In genomic region chr20:47455133-47456040, GRCh38 we compare ENCODE assay signal across 1 cellular context.
TF ChIP-seq lines count a peak whose summit lies in the region.

No MANE protein-coding gene starts in this region.

TF ChIP-seq in HepG2, 621 proteins besides CTCF, POLR2A, EP300 and RAD21 (continued from another document and continues in another):
- TF ChIP-seq AFF4 (CRISPR knock-in tag; IDR thresholded peaks at IDR 0.05): no peak; the same call in 1 of the 2 replicates
- no peak for TF ChIP-seq ZNF780A (CRISPR knock-in tag; IDR thresholded peaks at IDR 0.05)
- no peak for TF ChIP-seq ADNP (CRISPR knock-in tag; IDR thresholded peaks at IDR 0.05)
- 0 out of 2 replicates have a peak, but pooled peaks have one; percentile 40 for TF ChIP-seq ZNF713 (CRISPR knock-in tag; IDR thresholded peaks at IDR 0.05)
- TF ChIP-seq TFE3 (CRISPR knock-in tag; IDR thresholded peaks at IDR 0.05): peak; percentile 99
- TF ChIP-seq NR2F6 (IDR thresholded peaks at IDR 0.05): peak; percentile 94
- TF ChIP-seq NR2F6 (CRISPR knock-in tag; IDR thresholded peaks at IDR 0.05): peak; percentile 89
- TF ChIP-seq ZNF572 (CRISPR knock-in tag; IDR thresholded peaks at IDR 0.05): no peak
- TF ChIP-seq ZNF883 (CRISPR knock-in tag; IDR thresholded peaks at IDR 0.05; ENCODE audit: not compliant biosample characterization): no peak
- no peak for TF ChIP-seq CBX2 (IDR thresholded peaks at IDR 0.05; ENCODE audit: low read depth, low read length)
- TF ChIP-seq CBX2 (CRISPR knock-in tag; IDR thresholded peaks at IDR 0.05; ENCODE audit: low read depth): no peak
- TF ChIP-seq ZNF281 (CRISPR knock-in tag; IDR thresholded peaks at IDR 0.05; ENCODE audit: borderline replicate concordance): peak; percentile 83; the same call in 1 of the 2 replicates
- 0 out of 2 replicates have a peak, but pooled peaks have one; percentile 19 for TF ChIP-seq ZBTB4 (CRISPR knock-in tag; IDR thresholded peaks at IDR 0.05; ENCODE audit: borderline replicate concordance)
- TF ChIP-seq ZNF7 (CRISPR knock-in tag; IDR thresholded peaks at IDR 0.05): no peak
- no peak for TF ChIP-seq GZF1 (CRISPR knock-in tag; IDR thresholded peaks at IDR 0.05)
- TF ChIP-seq ZNF749 (CRISPR knock-in tag; IDR thresholded peaks at IDR 0.05; ENCODE audit: borderline replicate concordance): peak; percentile 82; the same call in 1 of the 2 replicates
- TF ChIP-seq PBX3 (CRISPR knock-in tag; IDR thresholded peaks at IDR 0.05; ENCODE audit: borderline replicate concordance): no peak
- no peak for TF ChIP-seq ZNF280B (CRISPR knock-in tag; IDR thresholded peaks at IDR 0.05; ENCODE audit: borderline replicate concordance)
- TF ChIP-seq HOMEZ (CRISPR knock-in tag; IDR thresholded peaks at IDR 0.05; ENCODE audit: low read depth): peak; percentile 64; the same call in 1 of the 2 replicates
- peak; percentile 43; the same call in 1 of the 2 replicates for TF ChIP-seq DRAP1 (CRISPR knock-in tag; IDR thresholded peaks at IDR 0.05)
- TF ChIP-seq HNF1B (CRISPR knock-in tag; IDR thresholded peaks at IDR 0.05): peak; percentile 93
- TF ChIP-seq NR2F1 (CRISPR knock-in tag; IDR thresholded peaks at IDR 0.05): peak; percentile 18 to 31; a peak in 1 of 4 replicates
- TF ChIP-seq ATF7 (IDR thresholded peaks at IDR 0.05): no peak
- peak; percentile 95 for TF ChIP-seq ATF7 (CRISPR knock-in tag; IDR thresholded peaks at IDR 0.05)
- no peak; the same call in 1 of the 2 replicates for TF ChIP-seq ZNF251 (CRISPR knock-in tag; IDR thresholded peaks at IDR 0.05)
- TF ChIP-seq ZNF570 (CRISPR knock-in tag; IDR thresholded peaks at IDR 0.05; ENCODE audit: borderline replicate concordance): peak; percentile 96; the same call in 1 of the 2 replicates
- peak; percentile 83 for TF ChIP-seq DMAP1 (CRISPR knock-in tag; IDR thresholded peaks at IDR 0.05)
- TF ChIP-seq SP5 (CRISPR knock-in tag; IDR thresholded peaks at IDR 0.05; ENCODE audit: borderline replicate concordance, low read depth): peak; percentile 94
- no peak for TF ChIP-seq MAFF (IDR thresholded peaks at IDR 0.05; ENCODE audit: low read depth, low read length)
- no peak; the same call in 1 of the 2 replicates for TF ChIP-seq TAF1 (CRISPR knock-in tag; IDR thresholded peaks at IDR 0.05)
- TF ChIP-seq CENPBD1 (CRISPR knock-in tag; IDR thresholded peaks at IDR 0.05; ENCODE audit: borderline replicate concordance, low read depth): no peak
- TF ChIP-seq HNF4A (CRISPR knock-in tag; IDR thresholded peaks at IDR 0.05): peak; percentile 95
- TF ChIP-seq ZNF414 (CRISPR knock-in tag; IDR thresholded peaks at IDR 0.05): peak; percentile 98
- peak; percentile 86; the same call in 1 of the 2 replicates for TF ChIP-seq ZBTB8A (CRISPR knock-in tag; IDR thresholded peaks at IDR 0.05; ENCODE audit: borderline replicate concordance, low read depth)
- TF ChIP-seq RBFOX2 (IDR thresholded peaks at IDR 0.05; ENCODE audit: low read depth, low read length): no peak
- TF ChIP-seq ZSCAN5A (CRISPR knock-in tag; IDR thresholded peaks at IDR 0.05; ENCODE audit: borderline replicate concordance): peak; percentile 89; the same call in 1 of the 2 replicates
